In genomic region chr9:127283917-127284316, GRCh38 we compare ENCODE assay signal across 8 cellular contexts. TPM values are rescaled to one million over a fixed set of nuclear protein-coding genes. Genes with fewer than 3 reads are reported as not detected.
DNase-seq lines count a peak whose midpoint lies in the region; ATAC-seq, FAIRE-seq and TF ChIP-seq lines count a peak whose summit lies in the region.

No MANE protein-coding gene starts in this region.

- no peak overlapping the region for H2AFZ ChIP-seq in HepG2 (ENCODE audit: low read length)

- no peak for ATAC-seq in HepG2
- no peak for ATAC-seq in GM21723 (IDR thresholded peaks at IDR 0.05; ENCODE audit: unreplicated experiment)
- no peak for ATAC-seq in HG03457 (IDR thresholded peaks at IDR 0.05; ENCODE audit: unreplicated experiment)

- H3K36me3 ChIP-seq in CD4-positive, alpha-beta memory T cell (ENCODE audit: insufficient read depth, low read length): no peaks in the 10 kb centered on the region
- H3K36me3 ChIP-seq in HepG2 (replicated peaks in 1 of 2; ENCODE audit: control insufficient read depth in 1 of 2, insufficient read depth in 2 of 2, low read length in 2 of 2): no peaks in the 10 kb centered on the region

- CTCF ChIA-PET in CD4-positive, alpha-beta memory T cell (lab: Charles Lee; ENCODE audit: partially characterized antibody): no interaction called here
- CTCF ChIA-PET in HepG2 (lab: Yijun Ruan, JAX; ENCODE audit: low intra/inter-chr PET ratio, low total read pairs): no interaction called here

- POLR2A ChIA-PET in CD4-positive, alpha-beta memory T cell (lab: Charles Lee; ENCODE audit: partially characterized antibody): no interaction called here
- POLR2A ChIA-PET in HepG2 (lab: Yijun Ruan, JAX): no interaction called here

- DNase-seq in CD4-positive, alpha-beta memory T cell: peak in 4 of 5 donors; percentile 2 to 8 (median 4)
- peak; percentile 8 for DNase-seq in HuH-7.5 (ENCODE audit: low spot score)
- peak; percentile 6 for DNase-seq in amniotic stem cell (lab: John Stamatoyannopoulos, UW)
- no peak for DNase-seq in HepG2 (ENCODE audit: low spot score)
- no peak for DNase-seq in effector CD8-positive, alpha-beta T cell (lab: John Stamatoyannopoulos, UW)
- no peak for DNase-seq in NCI-H774 (lab: John Stamatoyannopoulos, UW)

- no peak overlapping the region for H3K4me2 ChIP-seq in HepG2 (ENCODE audit: low read depth, low read length)

- no peak overlapping the region for H3K27ac ChIP-seq in CD4-positive, alpha-beta memory T cell (ENCODE audit: low read depth, low read length)
- H3K27ac ChIP-seq in HepG2 (ENCODE audit: extremely low read length, insufficient read depth, low read length): no peak overlapping the region

- TF ChIP-seq EP300 in HepG2 (IDR thresholded peaks at IDR 0.05; ENCODE audit: low read depth in 2 of 2, low read length in 2 of 2) (no peak), HepG2 (CRISPR knock-in tag; IDR thresholded peaks at IDR 0.05; ENCODE audit: borderline replicate concordance) (no peak)

- no peaks in the 10 kb centered on the region for H3K79me2 ChIP-seq in HepG2 (ENCODE audit: insufficient read depth, low read length)

- no peak overlapping the region for H3K9ac ChIP-seq in HepG2 (ENCODE audit: insufficient read depth, low read depth, low read length)

- H3K4me3 ChIP-seq in CD4-positive, alpha-beta memory T cell (ENCODE audit: low read length in 2 of 2): no peak overlapping the region
- no peak overlapping the region for H3K4me3 ChIP-seq in HepG2 (replicated peaks in 1 of 3; ENCODE audit: insufficient read depth in 1 of 3, low read depth in 2 of 3, low read length in 3 of 3)

- intact Hi-C loops in CD4-positive, alpha-beta memory T cell (cut with micrococcal nuclease): no loop called here
- intact Hi-C loops in HepG2 (cut with micrococcal nuclease; ENCODE audit: unreplicated experiment): no loop called here

- no peak for FAIRE-seq in HepG2 (lab: Jason Lieb, UNC)

- peak; percentile 41 for TF ChIP-seq CTCF in HepG2 (CRISPR knock-in tag; IDR thresholded peaks at IDR 0.05)

- no peak for TF ChIP-seq POLR2A in HepG2 (IDR thresholded peaks at IDR 0.05; ENCODE audit: insufficient read depth in 1 of 2, low read depth in 2 of 2, low read length in 2 of 2)

- BruUV-seq in HepG2 (replicated peaks; lab: Mats Ljungman, UMichigan): no TSS peak

- no peaks in the 10 kb centered on the region for H4K20me1 ChIP-seq in HepG2 (ENCODE audit: insufficient read depth, low read length)

- H3K9me3 ChIP-seq in CD4-positive, alpha-beta memory T cell (ENCODE audit: control insufficient read depth in 1 of 2, low read length in 2 of 2): no peaks in the 10 kb centered on the region
- no peaks in the 10 kb centered on the region for H3K9me3 ChIP-seq in HepG2 (ENCODE audit: low read length)

- in situ Hi-C loops in HepG2 (cut with HindIII; ENCODE audit: extremely low pct_ligation_motif_present, low pct_unique_long_range_greater_than_20kb): no loop called here

- H3K9me3 Mint-ChIP-seq in CD4-positive, alpha-beta memory T cell: peaks cover 0 to 2% (median 0%) of the 10 kb centered on the region in 8 donors

- no peak overlapping the region for H3K4me3 Mint-ChIP-seq in CD4-positive, alpha-beta memory T cell

- no peaks in the 10 kb centered on the region for H3K4me1 Mint-ChIP-seq in CD4-positive, alpha-beta memory T cell

- H3K36me3 Mint-ChIP-seq in CD4-positive, alpha-beta memory T cell: no peaks in the 10 kb centered on the region

- peaks cover 7 to 12% of the 10 kb centered on the region in 2 donors for H3K27me3 Mint-ChIP-seq in CD4-positive, alpha-beta memory T cell

- H3K27ac Mint-ChIP-seq in CD4-positive, alpha-beta memory T cell: no peak overlapping the region

- peaks cover 4% of the 10 kb centered on the region for H3K27me3 ChIP-seq in CD4-positive, alpha-beta memory T cell (ENCODE audit: insufficient read depth, low read length)
- H3K27me3 ChIP-seq in HepG2 (ENCODE audit: control insufficient read depth in 1 of 2, insufficient read depth in 2 of 2, low read length in 2 of 2): no peaks in the 10 kb centered on the region

- TF ChIP-seq RAD21 in HepG2 (CRISPR knock-in tag; IDR thresholded peaks at IDR 0.05): no peak

- H3K4me1 ChIP-seq in CD4-positive, alpha-beta memory T cell (ENCODE audit: insufficient read depth, low read length): no peaks in the 10 kb centered on the region
- peaks cover 15% of the 10 kb centered on the region for H3K4me1 ChIP-seq in HepG2 (ENCODE audit: insufficient read depth, low read length)

- 66% methylated on average over 2 of the region's 2 CpGs for WGBS in HepG2 (ENCODE audit: low lambda C conversion rate)

TF ChIP-seq in HepG2, 621 proteins besides CTCF, POLR2A, EP300 and RAD21:
- peak; percentile 33; the same call in 1 of the 2 replicates for TF ChIP-seq MAFF (IDR thresholded peaks at IDR 0.05; ENCODE audit: low read depth, low read length)
- no peak for TF ChIP-seq ARNT (IDR thresholded peaks at IDR 0.05)
- 0 out of 4 replicates have a peak, but pooled peaks have one; percentile 3 to 21 for TF ChIP-seq MAFK (conservative IDR thresholded peaks at IDR 0.05 in 1 of 2, IDR thresholded peaks at IDR 0.05 in 1 of 2; ENCODE audit: low read length in 2 of 2)
- peak; percentile 44 for TF ChIP-seq STAG1 (CRISPR knock-in tag; IDR thresholded peaks at IDR 0.05)
- no peak for TF ChIP-seq DMAP1 (CRISPR knock-in tag; IDR thresholded peaks at IDR 0.05)
- no peak for TF ChIP-seq ZNF770 (CRISPR knock-in tag; IDR thresholded peaks at IDR 0.05)
- no peak for TF ChIP-seq ZC3H13 (CRISPR knock-in tag; IDR thresholded peaks at IDR 0.05)

RNA-seq across cellular contexts. Expression of gene GARNL3, which starts 19.3 kb away (rescaled TPM):
- total RNA-seq in CD4-positive, alpha-beta memory T cell: 1 to 10 TPM; 5.9 to 6.6 TPM
- under 1 TPM in 1 of 2 donors, not detected in 1; 0.41 TPM for polyA plus RNA-seq in CD4-positive, alpha-beta memory T cell
- total RNA-seq in HepG2 (2016; rRNA removed; fragmentation: Illumina TruSeq; extraction: Trizol): 6.0 and 11.0 TPM in 2 replicates
- 5.0 and 6.1 TPM in 2 replicates for total RNA-seq in HepG2 (2016; cell fraction: cytosol; rRNA removed; fragmentation: Illumina TruSeq; extraction: Trizol; ENCODE audit: low read depth)
- total RNA-seq in HepG2 (2016; cell fraction: insoluble cytoplasmic fraction; rRNA removed; fragmentation: Illumina TruSeq; extraction: Trizol): 4.9 and 8.3 TPM in 2 replicates
- total RNA-seq in HepG2 (2016; cell fraction: membrane; rRNA removed; fragmentation: Illumina TruSeq; extraction: Trizol): 4.0 and 4.8 TPM in 2 replicates
- 23.2 and 25.8 TPM in 2 replicates for total RNA-seq in HepG2 (2016; cell fraction: nucleus; rRNA removed; fragmentation: Illumina TruSeq; extraction: Trizol)
- 3.9 and 6.7 TPM in 2 replicates for polyA plus RNA-seq in HepG2 (2011; rRNA removed)
- polyA plus RNA-seq in HepG2 (2011; cell fraction: cytosol; rRNA removed): 2.0 and 3.1 TPM in 2 replicates
- 30.0 and 33.5 TPM in 2 replicates for polyA plus RNA-seq in HepG2 (2011; cell fraction: nucleus; rRNA removed)
- 7.4 and 7.5 TPM in 2 replicates for polyA plus RNA-seq in HepG2 (2012)
- 1.2 and 1.5 TPM in 2 replicates for polyA plus RNA-seq in HepG2 (2016; cell fraction: cytosol; fragmentation: Illumina TruSeq; extraction: Trizol; ENCODE audit: low read depth)
- 2.9 and 4.3 TPM in 2 replicates for polyA plus RNA-seq in HepG2 (2016; cell fraction: insoluble cytoplasmic fraction; fragmentation: Illumina TruSeq; extraction: Trizol; ENCODE audit: low read depth)
- 2.1 and 2.2 TPM in 2 replicates for polyA plus RNA-seq in HepG2 (2016; cell fraction: membrane; fragmentation: Illumina TruSeq; extraction: Trizol; ENCODE audit: low read depth)
- polyA plus RNA-seq in HepG2 (2016; cell fraction: nucleus; fragmentation: Illumina TruSeq; extraction: Trizol; ENCODE audit: insufficient read depth, low read depth): 20.4 and 21.1 TPM in 2 replicates
- polyA minus RNA-seq in HepG2 (2011; rRNA and poly(A)+ RNA removed; ENCODE audit: low replicate concordance): 4.7 and 5.2 TPM in 2 replicates
- 3.6 and 7.7 TPM in 2 replicates for polyA minus RNA-seq in HepG2 (2011; cell fraction: cytosol; rRNA and poly(A)+ RNA removed)
- polyA minus RNA-seq in HepG2 (2011; cell fraction: nucleus; rRNA and poly(A)+ RNA removed): 29.7 and 53.3 TPM in 2 replicates

Comparison
In these comparisons a context has a peak if more than half of its experiments do, and no peak if none do; other contexts are left out.
1. DNase-seq: peak in CD4-positive, alpha-beta memory T cell (4 of 5), HuH-7.5 (single experiment) and amniotic stem cell (single experiment); none in HepG2 (single experiment), effector CD8-positive, alpha-beta T cell (single experiment) and NCI-H774 (single experiment).